Comparison of ENCODE assay signal across 1 cellular context in genomic region chr6:169255643-169256042, GRCh38.
TF ChIP-seq lines count a peak whose summit lies in the region.

No MANE protein-coding gene starts in this region.

TF ChIP-seq in H1, 55 proteins besides CTCF, POLR2A, EP300 and RAD21 (continued from another document):
- TF ChIP-seq ASH2L (IDR thresholded peaks at IDR 0.05; ENCODE audit: low read length) (no peak), RXRA (IDR thresholded peaks at IDR 0.05; ENCODE audit: insufficient read depth, low read depth, low read length) (no peak), SRF (IDR thresholded peaks at IDR 0.05; ENCODE audit: low read depth, low read length) (no peak), BCL11A (IDR thresholded peaks at IDR 0.05; ENCODE audit: low read depth in 2 of 2, low read length in 2 of 2) (no peak), SIX5 (IDR thresholded peaks at IDR 0.05; ENCODE audit: low read depth, low read length) (no peak), TAF7 (optimal IDR thresholded peaks at IDR 0.05; ENCODE audit: borderline replicate concordance, low read depth, low read length) (no peak), RFX5 (IDR thresholded peaks at IDR 0.05; ENCODE audit: borderline replicate concordance, low read depth, low read length) (no peak), TCF12 (IDR thresholded peaks at IDR 0.05; ENCODE audit: low read depth, low read length) (no peak), YY1 (IDR thresholded peaks at IDR 0.05; ENCODE audit: low read depth, low read length) (no peak), CHD1 (IDR thresholded peaks at IDR 0.05; ENCODE audit: low read depth, low read length) (no peak)
- TF ChIP-seq, protein P1, sequence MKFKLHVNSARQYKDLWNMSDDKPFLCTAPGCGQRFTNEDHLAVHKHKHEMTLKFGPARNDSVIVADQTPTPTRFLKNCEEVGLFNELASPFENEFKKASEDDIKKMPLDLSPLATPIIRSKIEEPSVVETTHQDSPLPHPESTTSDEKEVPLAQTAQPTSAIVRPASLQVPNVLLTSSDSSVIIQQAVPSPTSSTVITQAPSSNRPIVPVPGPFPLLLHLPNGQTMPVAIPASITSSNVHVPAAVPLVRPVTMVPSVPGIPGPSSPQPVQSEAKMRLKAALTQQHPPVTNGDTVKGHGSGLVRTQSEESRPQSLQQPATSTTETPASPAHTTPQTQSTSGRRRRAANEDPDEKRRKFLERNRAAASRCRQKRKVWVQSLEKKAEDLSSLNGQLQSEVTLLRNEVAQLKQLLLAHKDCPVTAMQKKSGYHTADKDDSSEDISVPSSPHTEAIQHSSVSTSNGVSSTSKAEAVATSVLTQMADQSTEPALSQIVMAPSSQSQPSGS (IDR thresholded peaks at IDR 0.05; ENCODE audit: low read length) = no peak
- TF ChIP-seq, protein P2, sequence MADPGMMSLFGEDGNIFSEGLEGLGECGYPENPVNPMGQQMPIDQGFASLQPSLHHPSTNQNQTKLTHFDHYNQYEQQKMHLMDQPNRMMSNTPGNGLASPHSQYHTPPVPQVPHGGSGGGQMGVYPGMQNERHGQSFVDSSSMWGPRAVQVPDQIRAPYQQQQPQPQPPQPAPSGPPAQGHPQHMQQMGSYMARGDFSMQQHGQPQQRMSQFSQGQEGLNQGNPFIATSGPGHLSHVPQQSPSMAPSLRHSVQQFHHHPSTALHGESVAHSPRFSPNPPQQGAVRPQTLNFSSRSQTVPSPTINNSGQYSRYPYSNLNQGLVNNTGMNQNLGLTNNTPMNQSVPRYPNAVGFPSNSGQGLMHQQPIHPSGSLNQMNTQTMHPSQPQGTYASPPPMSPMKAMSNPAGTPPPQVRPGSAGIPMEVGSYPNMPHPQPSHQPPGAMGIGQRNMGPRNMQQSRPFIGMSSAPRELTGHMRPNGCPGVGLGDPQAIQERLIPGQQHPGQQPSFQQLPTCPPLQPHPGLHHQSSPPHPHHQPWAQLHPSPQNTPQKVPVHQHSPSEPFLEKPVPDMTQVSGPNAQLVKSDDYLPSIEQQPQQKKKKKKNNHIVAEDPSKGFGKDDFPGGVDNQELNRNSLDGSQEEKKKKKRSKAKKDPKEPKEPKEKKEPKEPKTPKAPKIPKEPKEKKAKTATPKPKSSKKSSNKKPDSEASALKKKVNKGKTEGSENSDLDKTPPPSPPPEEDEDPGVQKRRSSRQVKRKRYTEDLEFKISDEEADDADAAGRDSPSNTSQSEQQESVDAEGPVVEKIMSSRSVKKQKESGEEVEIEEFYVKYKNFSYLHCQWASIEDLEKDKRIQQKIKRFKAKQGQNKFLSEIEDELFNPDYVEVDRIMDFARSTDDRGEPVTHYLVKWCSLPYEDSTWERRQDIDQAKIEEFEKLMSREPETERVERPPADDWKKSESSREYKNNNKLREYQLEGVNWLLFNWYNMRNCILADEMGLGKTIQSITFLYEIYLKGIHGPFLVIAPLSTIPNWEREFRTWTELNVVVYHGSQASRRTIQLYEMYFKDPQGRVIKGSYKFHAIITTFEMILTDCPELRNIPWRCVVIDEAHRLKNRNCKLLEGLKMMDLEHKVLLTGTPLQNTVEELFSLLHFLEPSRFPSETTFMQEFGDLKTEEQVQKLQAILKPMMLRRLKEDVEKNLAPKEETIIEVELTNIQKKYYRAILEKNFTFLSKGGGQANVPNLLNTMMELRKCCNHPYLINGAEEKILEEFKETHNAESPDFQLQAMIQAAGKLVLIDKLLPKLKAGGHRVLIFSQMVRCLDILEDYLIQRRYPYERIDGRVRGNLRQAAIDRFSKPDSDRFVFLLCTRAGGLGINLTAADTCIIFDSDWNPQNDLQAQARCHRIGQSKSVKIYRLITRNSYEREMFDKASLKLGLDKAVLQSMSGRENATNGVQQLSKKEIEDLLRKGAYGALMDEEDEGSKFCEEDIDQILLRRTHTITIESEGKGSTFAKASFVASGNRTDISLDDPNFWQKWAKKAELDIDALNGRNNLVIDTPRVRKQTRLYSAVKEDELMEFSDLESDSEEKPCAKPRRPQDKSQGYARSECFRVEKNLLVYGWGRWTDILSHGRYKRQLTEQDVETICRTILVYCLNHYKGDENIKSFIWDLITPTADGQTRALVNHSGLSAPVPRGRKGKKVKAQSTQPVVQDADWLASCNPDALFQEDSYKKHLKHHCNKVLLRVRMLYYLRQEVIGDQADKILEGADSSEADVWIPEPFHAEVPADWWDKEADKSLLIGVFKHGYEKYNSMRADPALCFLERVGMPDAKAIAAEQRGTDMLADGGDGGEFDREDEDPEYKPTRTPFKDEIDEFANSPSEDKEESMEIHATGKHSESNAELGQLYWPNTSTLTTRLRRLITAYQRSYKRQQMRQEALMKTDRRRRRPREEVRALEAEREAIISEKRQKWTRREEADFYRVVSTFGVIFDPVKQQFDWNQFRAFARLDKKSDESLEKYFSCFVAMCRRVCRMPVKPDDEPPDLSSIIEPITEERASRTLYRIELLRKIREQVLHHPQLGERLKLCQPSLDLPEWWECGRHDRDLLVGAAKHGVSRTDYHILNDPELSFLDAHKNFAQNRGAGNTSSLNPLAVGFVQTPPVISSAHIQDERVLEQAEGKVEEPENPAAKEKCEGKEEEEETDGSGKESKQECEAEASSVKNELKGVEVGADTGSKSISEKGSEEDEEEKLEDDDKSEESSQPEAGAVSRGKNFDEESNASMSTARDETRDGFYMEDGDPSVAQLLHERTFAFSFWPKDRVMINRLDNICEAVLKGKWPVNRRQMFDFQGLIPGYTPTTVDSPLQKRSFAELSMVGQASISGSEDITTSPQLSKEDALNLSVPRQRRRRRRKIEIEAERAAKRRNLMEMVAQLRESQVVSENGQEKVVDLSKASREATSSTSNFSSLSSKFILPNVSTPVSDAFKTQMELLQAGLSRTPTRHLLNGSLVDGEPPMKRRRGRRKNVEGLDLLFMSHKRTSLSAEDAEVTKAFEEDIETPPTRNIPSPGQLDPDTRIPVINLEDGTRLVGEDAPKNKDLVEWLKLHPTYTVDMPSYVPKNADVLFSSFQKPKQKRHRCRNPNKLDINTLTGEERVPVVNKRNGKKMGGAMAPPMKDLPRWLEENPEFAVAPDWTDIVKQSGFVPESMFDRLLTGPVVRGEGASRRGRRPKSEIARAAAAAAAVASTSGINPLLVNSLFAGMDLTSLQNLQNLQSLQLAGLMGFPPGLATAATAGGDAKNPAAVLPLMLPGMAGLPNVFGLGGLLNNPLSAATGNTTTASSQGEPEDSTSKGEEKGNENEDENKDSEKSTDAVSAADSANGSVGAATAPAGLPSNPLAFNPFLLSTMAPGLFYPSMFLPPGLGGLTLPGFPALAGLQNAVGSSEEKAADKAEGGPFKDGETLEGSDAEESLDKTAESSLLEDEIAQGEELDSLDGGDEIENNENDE (IDR thresholded peaks at IDR 0.05; ENCODE audit: insufficient replicate concordance, low read length) = no peak
